Comparison of ENCODE assay signal across 1 cellular context in the genomic region with DNA sequence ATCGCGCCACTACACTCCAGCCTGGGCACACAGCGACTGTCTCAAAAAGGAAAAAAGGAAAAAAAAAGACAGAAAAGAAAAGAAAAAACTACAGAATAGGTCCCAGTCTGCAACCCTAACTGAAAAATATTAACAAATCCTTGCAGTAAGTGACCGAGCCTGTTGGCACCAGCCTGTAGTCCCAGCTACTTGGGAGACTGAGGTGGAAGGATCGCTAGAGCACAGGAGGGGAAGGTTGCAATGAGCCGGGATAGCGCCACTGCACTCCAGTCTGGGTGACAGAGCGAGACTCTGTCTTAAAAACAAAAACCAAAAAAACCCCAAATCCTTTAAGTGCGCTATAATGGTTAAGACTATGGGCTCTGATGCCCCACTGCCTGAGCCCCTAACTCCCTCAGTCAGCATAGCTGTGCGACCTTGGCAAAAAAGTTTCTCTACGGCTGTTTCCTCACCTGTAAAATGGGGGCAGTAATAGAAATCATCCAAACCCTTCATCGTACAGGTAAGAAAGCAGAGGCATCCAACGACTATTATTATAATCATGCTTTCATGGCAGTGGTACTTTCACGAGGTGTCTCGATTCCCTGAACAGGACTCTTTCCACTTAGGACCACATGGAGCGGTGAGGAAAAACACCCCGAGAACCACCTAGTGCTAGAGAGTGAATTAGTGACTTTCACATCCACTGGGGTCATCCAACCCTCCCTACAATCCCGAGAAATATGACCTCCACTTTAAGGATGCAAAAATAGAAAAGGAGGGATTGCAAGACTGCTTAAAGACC.
TF ChIP-seq lines count a peak whose summit lies in the region.

No MANE protein-coding gene starts in this region.

TF ChIP-seq in GM23338, 12 proteins besides CTCF, POLR2A, EP300 and RAD21 (continued from another document):
- TF ChIP-seq REST (IDR thresholded peaks at IDR 0.05; ENCODE audit: unreplicated experiment): no peak
- TF ChIP-seq JUNB (IDR thresholded peaks at IDR 0.05; ENCODE audit: unreplicated experiment): no peak
- TF ChIP-seq, protein P1, sequence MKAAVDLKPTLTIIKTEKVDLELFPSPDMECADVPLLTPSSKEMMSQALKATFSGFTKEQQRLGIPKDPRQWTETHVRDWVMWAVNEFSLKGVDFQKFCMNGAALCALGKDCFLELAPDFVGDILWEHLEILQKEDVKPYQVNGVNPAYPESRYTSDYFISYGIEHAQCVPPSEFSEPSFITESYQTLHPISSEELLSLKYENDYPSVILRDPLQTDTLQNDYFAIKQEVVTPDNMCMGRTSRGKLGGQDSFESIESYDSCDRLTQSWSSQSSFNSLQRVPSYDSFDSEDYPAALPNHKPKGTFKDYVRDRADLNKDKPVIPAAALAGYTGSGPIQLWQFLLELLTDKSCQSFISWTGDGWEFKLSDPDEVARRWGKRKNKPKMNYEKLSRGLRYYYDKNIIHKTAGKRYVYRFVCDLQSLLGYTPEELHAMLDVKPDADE (IDR thresholded peaks at IDR 0.05): no peak
- no peak for TF ChIP-seq EZH2 (IDR thresholded peaks at IDR 0.05; ENCODE audit: low read depth, unreplicated experiment)
- no peak for TF ChIP-seq NANOG (IDR thresholded peaks at IDR 0.05; ENCODE audit: borderline replicate concordance)
- TF ChIP-seq POLR2AphosphoS5 (IDR thresholded peaks at IDR 0.05; ENCODE audit: low read depth): no peak
TF ChIP-seq in GM23338: peak in this region for 0.
